8 cellular contexts compared by ENCODE assay signal in genomic region chr12:25387136-25388050, GRCh38.
DNase-seq lines count a peak whose midpoint lies in the region; ATAC-seq and TF ChIP-seq lines count a peak whose summit lies in the region.

No MANE protein-coding gene starts in this region.

- peaks cover 17% of the 10 kb centered on the region for H3K4me1 Mint-ChIP-seq in WTC11
- peaks cover 41% of the 10 kb centered on the region for H3K4me1 Mint-ChIP-seq in central memory CD8-positive, alpha-beta T cell

- no peaks in the 10 kb centered on the region for H3K36me3 Mint-ChIP-seq in WTC11
- peaks cover 28% of the 10 kb centered on the region for H3K36me3 Mint-ChIP-seq in central memory CD8-positive, alpha-beta T cell (ENCODE audit: insufficient read depth)

- DNase-seq in DMS153 treated with DMSO at 0.1 percent for 48 hours (lab: John Stamatoyannopoulos, UW; ENCODE audit: unreplicated experiment) (peak; percentile 93), NCI-H2227 (lab: John Stamatoyannopoulos, UW; ENCODE audit: unreplicated experiment) (peak; percentile 66), WTC11 (ENCODE audit: low spot score) (peak; percentile 72), islet precursor cell (peak; percentile 90)
- DNase-seq in central memory CD8-positive, alpha-beta T cell (ENCODE audit: low spot score in 2 of 2) = peak; percentile 57 to 76
- peak; percentile 40 to 60 for DNase-seq in stimulated activated CD4-positive, alpha-beta T cell treated with anti-CD3 and anti-CD28 coated beads, Interleukin-12 subunit alpha, Interleukin-12 subunit beta, amount 100 ng/mL, for 24 hours (ENCODE audit: low read depth in 2 of 2)

- CTCF ChIA-PET in WTC11 (lab: Charles Lee) = interaction anchor here (0.5 to 2.4 kb wide), 30 partner anchors 9 to 396 kb away, joined by 3 to 13 read pairs (median 4); partner anchors contain the start of genes DNAI7 and ETFRF1

- no peaks in the 10 kb centered on the region for H3K9me3 Mint-ChIP-seq in WTC11
- no peaks in the 10 kb centered on the region for H3K9me3 Mint-ChIP-seq in central memory CD8-positive, alpha-beta T cell

- ATAC-seq in HG02759 (IDR thresholded peaks at IDR 0.05; ENCODE audit: unreplicated experiment) = peak; percentile 23
- peak; percentile 11 for ATAC-seq in WTC11
- peak; percentile 8 for ATAC-seq in central memory CD8-positive, alpha-beta T cell (replicated peaks; ENCODE audit: extremely low read depth, poor library complexity, severe bottlenecking)
- ATAC-seq in GM19397 (IDR thresholded peaks at IDR 0.05; ENCODE audit: unreplicated experiment) = no peak

- H3K27ac Mint-ChIP-seq in WTC11 = no peak overlapping the region
- H3K27ac Mint-ChIP-seq in central memory CD8-positive, alpha-beta T cell (ENCODE audit: low read depth) = peak overlapping the region; percentile 100

- H3K4me3 Mint-ChIP-seq in WTC11 = peak overlapping the region; percentile 89
- H3K4me3 Mint-ChIP-seq in central memory CD8-positive, alpha-beta T cell = peak overlapping the region; percentile 96

- POLR2A ChIA-PET in WTC11 (lab: Charles Lee) = interaction anchor here (0.6 to 1.0 kb wide), 3 partner anchors 48 to 440 kb away, joined by 3 to 8 read pairs (median 6); partner anchors contain the start of genes DNAI7 and ETFRF1

- peaks cover 24% of the 10 kb centered on the region for H3K27me3 Mint-ChIP-seq in WTC11 (ENCODE audit: low read depth)
- H3K27me3 Mint-ChIP-seq in central memory CD8-positive, alpha-beta T cell = no peaks in the 10 kb centered on the region

- peak; percentile 57; the same call in 1 of the 2 replicates for TF ChIP-seq CTCF in WTC11 (IDR thresholded peaks at IDR 0.05)

TF ChIP-seq in WTC11, 78 proteins besides CTCF, POLR2A, EP300 and RAD21:
- TF ChIP-seq NR1H2 (CRISPR knock-in tag; IDR thresholded peaks at IDR 0.05) (no peak), IRF2 (CRISPR knock-in tag; IDR thresholded peaks at IDR 0.05; ENCODE audit: borderline replicate concordance, low read depth) (no peak), USF2 (CRISPR knock-in tag; IDR thresholded peaks at IDR 0.05) (no peak), ZBTB21 (CRISPR knock-in tag; IDR thresholded peaks at IDR 0.05; ENCODE audit: borderline replicate concordance) (no peak)
TF ChIP-seq in WTC11: peak in this region for 0.
